Comparison of ENCODE assay signal across 19 cellular contexts in the genomic region with DNA sequence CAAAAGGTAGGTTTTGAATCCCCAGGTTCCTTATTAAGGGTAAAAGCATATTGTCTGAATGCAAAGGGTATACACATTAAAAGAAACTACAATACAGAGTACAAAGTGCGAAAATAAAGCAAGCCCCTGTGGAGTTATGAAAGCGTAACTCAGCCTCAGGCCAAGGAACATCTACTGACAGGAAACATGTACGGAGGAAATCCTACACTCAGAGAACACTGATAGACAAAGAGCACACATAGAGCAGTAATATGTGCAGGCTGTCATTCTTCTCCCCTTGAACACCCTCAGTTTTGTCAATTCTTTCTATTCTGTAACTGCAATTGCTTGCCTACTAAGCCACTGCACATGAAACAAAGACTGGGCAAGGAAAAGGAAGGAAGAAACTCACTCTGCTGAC.
DNase-seq lines count a peak whose midpoint lies in the region; ATAC-seq lines count a peak whose summit lies in the region.
"Had no signal": no experiment of that assay in that cellular context is flagged by ENCODE, and none has a peak within 500 bp of the region (broad histone marks: within the 10 kb centered on the region; RNA-seq: fewer than 3 reads in every experiment).

No MANE protein-coding gene starts in this region.

- no peaks in the 10 kb centered on the region for H3K79me1 ChIP-seq in neuronal stem cell (ENCODE audit: low read depth, low read length)

- no peak for ATAC-seq in HG03342 (IDR thresholded peaks at IDR 0.05; ENCODE audit: unreplicated experiment)
- ATAC-seq: HCT116 had no signal

- H3K4me1 ChIP-seq in neuronal stem cell (ENCODE audit: control insufficient read depth in 2 of 2, insufficient read depth in 1 of 2, low read depth in 1 of 2, low read length in 2 of 2), result peaks cover 0 to 8% of the 10 kb centered on the region in 2 donors

- no peak overlapping the region for H4K8ac ChIP-seq in neuronal stem cell (ENCODE audit: low read depth, low read length)

- H2AFZ ChIP-seq in neuronal stem cell (ENCODE audit: low read length), result peak overlapping the region; percentile 46

- no peak overlapping the region for H2BK5ac ChIP-seq in neuronal stem cell (ENCODE audit: low read length)

- H3K4me2 ChIP-seq in neuronal stem cell (ENCODE audit: insufficient read depth, low read length, poor library complexity, severe bottlenecking), result no peak overlapping the region

- no peak overlapping the region for H3K18ac ChIP-seq in neuronal stem cell (ENCODE audit: low read length)

- DNase-seq in NCI-H1417 (lab: John Stamatoyannopoulos, UW), result peak in 2 of 3 experiments; percentile 20 to 82
- DNase-seq in NCI-H1417 treated with DMSO at 0.1 percent for 48 hours (lab: John Stamatoyannopoulos, UW), result no peak
- DNase-seq in NCI-H1436 treated with DMSO at 0.1 percent for 48 hours (lab: John Stamatoyannopoulos, UW), result peak; percentile 50
- DNase-seq in NCI-H69 (lab: John Stamatoyannopoulos, UW), result peak; percentile 98
- DNase-seq in neuronal stem cell (ENCODE audit: low spot score), result no peak
- no peak for DNase-seq in 8988T
- no peak for DNase-seq in cerebellar cortex (ENCODE audit: low spot score)
- DNase-seq: DMS153, DND-41, MG63, NCI-H1105 treated with DMSO at 0.1 percent for 48 hours, NCI-H2029, NCI-H446 treated with DMSO at 0.1 percent for 48 hours, NCI-H526, SHP77 had no signal

- no peak overlapping the region for H3K4me3 ChIP-seq in neuronal stem cell (ENCODE audit: low read length in 2 of 2)
- H3K4me3 ChIP-seq: MG63 had no signal

- H3K27ac ChIP-seq in neuronal stem cell (replicated peaks; ENCODE audit: low read length), result no peak overlapping the region
- H3K27ac ChIP-seq: 22Rv1, RWPE1 had no signal

- H3K36me3 ChIP-seq in neuronal stem cell (replicated peaks in 1 of 2; ENCODE audit: control insufficient read depth in 2 of 2, insufficient read depth in 2 of 2, low read length in 2 of 2), result no peaks in the 10 kb centered on the region
- H3K36me3 ChIP-seq: MG63 had no signal

- H3K14ac ChIP-seq in neuronal stem cell (ENCODE audit: low read length), result no peak overlapping the region

- no peak overlapping the region for H2BK15ac ChIP-seq in neuronal stem cell (ENCODE audit: low read length)

- no peak overlapping the region for H2BK12ac ChIP-seq in neuronal stem cell (ENCODE audit: low read length)

- no peak overlapping the region for H2AK5ac ChIP-seq in neuronal stem cell (ENCODE audit: low read depth, low read length)

- no peak overlapping the region for H4K91ac ChIP-seq in neuronal stem cell (ENCODE audit: low read depth, low read length, poor library complexity)

- H3K27me3 ChIP-seq in neuronal stem cell (ENCODE audit: control insufficient read depth in 3 of 3, insufficient read depth in 3 of 3, low read depth in 1 of 3, low read length in 3 of 3), result no peaks in the 10 kb centered on the region
- H3K27me3 ChIP-seq: MG63 had no signal

- no peaks in the 10 kb centered on the region for H3K9me3 ChIP-seq in neuronal stem cell (replicated peaks in 1 of 2; ENCODE audit: control insufficient read depth in 2 of 2, insufficient read depth in 1 of 2, low read depth in 1 of 2, low read length in 2 of 2)

- no peak overlapping the region for H2BK120ac ChIP-seq in neuronal stem cell (ENCODE audit: low read depth, low read length)

- no peak overlapping the region for H3K9ac ChIP-seq in neuronal stem cell (ENCODE audit: low read depth, low read length, poor library complexity)

- no peak overlapping the region for H3K4ac ChIP-seq in neuronal stem cell (ENCODE audit: low read length)

- no CpG with 5 or more reads among the region's 3 CpGs for WGBS in neuronal stem cell (ENCODE audit: extremely low coverage in 2 of 2, insufficient read length in 2 of 2, insufficient replicate concordance in 1 of 2), 2 donors

- H3K23ac ChIP-seq in neuronal stem cell (ENCODE audit: low read depth, low read length, poor library complexity), result no peak overlapping the region

Comparison
In these comparisons a context has a peak if more than half of its experiments do, and no peak if none do; other contexts are left out.
1. DNase-seq: peak in NCI-H1417 (2 of 3), NCI-H1436 treated with DMSO at 0.1 percent for 48 hours (single experiment) and NCI-H69 (single experiment); none in NCI-H1417 treated with DMSO at 0.1 percent for 48 hours (single experiment), neuronal stem cell (single experiment), 8988T (single experiment) and cerebellar cortex (single experiment).